In genomic region chr6:33651947-33652346, GRCh38 we compare ENCODE assay signal across 1 cellular context.
TF ChIP-seq lines count a peak whose summit lies in the region.

No MANE protein-coding gene starts in this region.

TF ChIP-seq in SK-N-SH, 30 proteins besides CTCF, POLR2A, EP300 and RAD21 (continued from another document):
- TF ChIP-seq IRF3 (IDR thresholded peaks at IDR 0.05; ENCODE audit: low read depth, low read length) (no peak), MEF2A (IDR thresholded peaks at IDR 0.05; ENCODE audit: borderline replicate concordance, low read depth) (no peak), SIN3A (IDR thresholded peaks at IDR 0.05; ENCODE audit: borderline replicate concordance, low read depth, low read length) (no peak)
